Comparison of ENCODE assay signal across 1 cellular context in the genomic region with DNA sequence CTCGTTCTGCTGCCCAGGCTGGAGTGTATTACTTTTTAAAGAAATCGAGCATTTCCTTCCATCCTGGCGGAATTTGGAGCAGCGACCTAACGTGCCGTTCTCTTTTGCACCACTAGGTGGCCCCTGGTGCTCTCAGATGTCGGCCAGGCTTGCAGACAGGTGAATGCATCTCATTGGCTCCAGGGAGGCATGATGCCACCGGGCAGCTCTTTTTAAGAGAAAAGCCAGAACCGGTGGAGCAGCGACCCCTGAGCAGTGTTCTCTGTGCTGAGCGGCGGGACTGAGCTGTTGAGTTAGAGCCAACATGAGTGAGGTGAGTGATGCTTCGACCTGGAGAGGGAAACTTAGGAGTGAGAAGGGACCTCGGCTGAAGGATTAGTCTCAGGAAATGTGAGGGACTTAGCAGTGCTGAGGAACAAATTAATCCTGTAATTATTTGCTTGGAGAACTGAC.
TF ChIP-seq lines count a peak whose summit lies in the region.

A gene (plus strand): TSS at position 241 of the 453 bp plus-strand sequence. CDS start 64 bp downstream, at position 305.

TF ChIP-seq in GM23338, 12 proteins besides CTCF, POLR2A, EP300 and RAD21 (continued from another document):
- TF ChIP-seq CREB1 (CRISPR knock-in tag; IDR thresholded peaks at IDR 0.05; ENCODE audit: low read depth): peak; percentile 66; the same call in 1 of the 2 replicates
